Comparison of ENCODE assay signal across 6 cellular contexts in the genomic region with DNA sequence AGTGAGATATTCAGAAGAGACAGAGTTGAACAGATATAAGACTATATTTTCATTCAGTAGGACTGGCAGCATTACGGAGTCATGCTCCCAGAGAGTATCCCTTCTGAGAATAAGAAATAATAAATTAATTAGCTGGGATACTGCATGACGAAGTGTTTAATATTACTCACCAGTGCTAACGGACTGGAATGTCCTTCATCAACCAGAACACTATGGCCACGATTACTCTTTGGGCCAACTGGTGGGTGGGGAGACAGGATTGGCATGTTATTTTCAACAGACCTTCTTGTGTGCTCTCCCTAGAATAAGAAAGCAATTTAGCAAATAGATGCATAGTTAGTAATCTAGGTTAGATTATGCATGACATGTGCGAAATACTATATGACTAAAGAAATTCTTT. TPM values are rescaled to one million over a fixed set of nuclear protein-coding genes. Genes with fewer than 3 reads are reported as not detected.
"Had no signal": no experiment of that assay in that cellular context is flagged by ENCODE, and none has a peak within 500 bp of the region (broad histone marks: within the 10 kb centered on the region; RNA-seq: fewer than 3 reads in every experiment).

No MANE protein-coding gene starts in this region.

- H3K4me2 ChIP-seq: GM23338 had no signal

- DNase-seq: H9 had no signal

- H3K27ac Mint-ChIP-seq: GM23338, H9, IgD-negative memory B cell had no signal

- H2AFZ ChIP-seq: GM23338 had no signal

- H3K4me3 Mint-ChIP-seq: GM23338, H9, IgD-negative memory B cell had no signal

- H3K27ac ChIP-seq: HL-60 had no signal

- ATAC-seq: GM23338, HepG2 had no signal

- H3K9me3 Mint-ChIP-seq: GM23338, H9, IgD-negative memory B cell had no signal

- H3K27me3 Mint-ChIP-seq: IgD-negative memory B cell had no signal

- H3K4me3 ChIP-seq: GM23338 had no signal

RNA-seq across cellular contexts. Expression of a gene that starts 32.4 kb away (rescaled TPM):
- total RNA-seq: GM23338, H1, H9, HepG2 had no signal
- polyA plus RNA-seq: GM23338, IgD-negative memory B cell had no signal
